Comparison of ENCODE assay signal across 1 cellular context in the genomic region with DNA sequence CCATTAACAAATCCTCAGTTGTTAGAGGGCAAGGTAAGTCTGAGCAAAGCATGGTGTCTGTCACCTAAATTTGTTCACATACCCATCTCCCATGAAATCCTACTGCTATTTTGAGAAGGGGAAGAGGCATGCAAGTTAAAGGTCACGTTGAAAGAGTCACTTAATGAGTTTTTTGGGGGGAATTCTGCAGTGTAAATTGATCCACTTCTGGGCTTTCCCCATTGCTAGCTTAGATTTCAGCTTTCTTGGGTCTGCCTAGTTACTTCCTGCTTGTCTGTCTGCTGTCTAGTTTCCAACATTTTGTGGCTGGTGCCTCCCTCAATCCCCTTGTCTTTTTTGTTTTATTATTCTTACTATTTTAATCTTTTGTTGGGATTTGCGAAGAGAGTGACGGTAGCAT.
A peak's percentile ranks its signal among the peaks of the same experiment; 100 is the strongest.
TF ChIP-seq lines count a peak whose summit lies in the region.

No MANE protein-coding gene starts in this region.

TF ChIP-seq in GM12878, 131 proteins besides CTCF, POLR2A, EP300 and RAD21:
- no peak for TF ChIP-seq HDAC6 (IDR thresholded peaks at IDR 0.05; ENCODE audit: unreplicated experiment)
- TF ChIP-seq SMARCA5 (IDR thresholded peaks at IDR 0.05): no peak
- TF ChIP-seq, protein P1, sequence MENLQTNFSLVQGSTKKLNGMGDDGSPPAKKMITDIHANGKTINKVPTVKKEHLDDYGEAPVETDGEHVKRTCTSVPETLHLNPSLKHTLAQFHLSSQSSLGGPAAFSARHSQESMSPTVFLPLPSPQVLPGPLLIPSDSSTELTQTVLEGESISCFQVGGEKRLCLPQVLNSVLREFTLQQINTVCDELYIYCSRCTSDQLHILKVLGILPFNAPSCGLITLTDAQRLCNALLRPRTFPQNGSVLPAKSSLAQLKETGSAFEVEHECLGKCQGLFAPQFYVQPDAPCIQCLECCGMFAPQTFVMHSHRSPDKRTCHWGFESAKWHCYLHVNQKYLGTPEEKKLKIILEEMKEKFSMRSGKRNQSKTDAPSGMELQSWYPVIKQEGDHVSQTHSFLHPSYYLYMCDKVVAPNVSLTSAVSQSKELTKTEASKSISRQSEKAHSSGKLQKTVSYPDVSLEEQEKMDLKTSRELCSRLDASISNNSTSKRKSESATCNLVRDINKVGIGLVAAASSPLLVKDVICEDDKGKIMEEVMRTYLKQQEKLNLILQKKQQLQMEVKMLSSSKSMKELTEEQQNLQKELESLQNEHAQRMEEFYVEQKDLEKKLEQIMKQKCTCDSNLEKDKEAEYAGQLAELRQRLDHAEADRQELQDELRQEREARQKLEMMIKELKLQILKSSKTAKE (IDR thresholded peaks at IDR 0.05; ENCODE audit: low read depth, poor library complexity, severe bottlenecking): peak; percentile 37
- TF ChIP-seq RELA (IDR thresholded peaks at IDR 0.05; ENCODE audit: borderline replicate concordance, partially characterized antibody): peak; percentile 52
- peak; percentile 66 for TF ChIP-seq NR2F1 (conservative IDR thresholded peaks at IDR 0.05)
- TF ChIP-seq, protein P2, sequence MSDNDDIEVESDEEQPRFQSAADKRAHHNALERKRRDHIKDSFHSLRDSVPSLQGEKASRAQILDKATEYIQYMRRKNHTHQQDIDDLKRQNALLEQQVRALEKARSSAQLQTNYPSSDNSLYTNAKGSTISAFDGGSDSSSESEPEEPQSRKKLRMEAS (IDR thresholded peaks at IDR 0.05; ENCODE audit: low read depth, low read length): no peak
- no peak for TF ChIP-seq HCFC1 (IDR thresholded peaks at IDR 0.05; ENCODE audit: low read length)
- TF ChIP-seq MTA2 (IDR thresholded peaks at IDR 0.05; ENCODE audit: low read depth): peak; percentile 43; the same call in 1 of the 2 replicates
- no peak for TF ChIP-seq CBFB (IDR thresholded peaks at IDR 0.05; ENCODE audit: low read depth)
- 0 out of 2 replicates have a peak, but pooled peaks have one; percentile 33 for TF ChIP-seq IKZF1 (conservative IDR thresholded peaks at IDR 0.05)
- no peak for TF ChIP-seq BCL11A (IDR thresholded peaks at IDR 0.05; ENCODE audit: low read depth, low read length)
- TF ChIP-seq NFIC (IDR thresholded peaks at IDR 0.05; ENCODE audit: low read depth, low read length): peak; percentile 38; the same call in 1 of the 2 replicates
- 0 out of 2 replicates have a peak, but pooled peaks have one; percentile 24 for TF ChIP-seq RUNX3 (IDR thresholded peaks at IDR 0.05; ENCODE audit: low read length)
- TF ChIP-seq, protein P3, sequence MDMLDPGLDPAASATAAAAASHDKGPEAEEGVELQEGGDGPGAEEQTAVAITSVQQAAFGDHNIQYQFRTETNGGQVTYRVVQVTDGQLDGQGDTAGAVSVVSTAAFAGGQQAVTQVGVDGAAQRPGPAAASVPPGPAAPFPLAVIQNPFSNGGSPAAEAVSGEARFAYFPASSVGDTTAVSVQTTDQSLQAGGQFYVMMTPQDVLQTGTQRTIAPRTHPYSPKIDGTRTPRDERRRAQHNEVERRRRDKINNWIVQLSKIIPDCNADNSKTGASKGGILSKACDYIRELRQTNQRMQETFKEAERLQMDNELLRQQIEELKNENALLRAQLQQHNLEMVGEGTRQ (IDR thresholded peaks at IDR 0.05; ENCODE audit: borderline replicate concordance, low read depth, low read length): no peak
- TF ChIP-seq, protein P4, sequence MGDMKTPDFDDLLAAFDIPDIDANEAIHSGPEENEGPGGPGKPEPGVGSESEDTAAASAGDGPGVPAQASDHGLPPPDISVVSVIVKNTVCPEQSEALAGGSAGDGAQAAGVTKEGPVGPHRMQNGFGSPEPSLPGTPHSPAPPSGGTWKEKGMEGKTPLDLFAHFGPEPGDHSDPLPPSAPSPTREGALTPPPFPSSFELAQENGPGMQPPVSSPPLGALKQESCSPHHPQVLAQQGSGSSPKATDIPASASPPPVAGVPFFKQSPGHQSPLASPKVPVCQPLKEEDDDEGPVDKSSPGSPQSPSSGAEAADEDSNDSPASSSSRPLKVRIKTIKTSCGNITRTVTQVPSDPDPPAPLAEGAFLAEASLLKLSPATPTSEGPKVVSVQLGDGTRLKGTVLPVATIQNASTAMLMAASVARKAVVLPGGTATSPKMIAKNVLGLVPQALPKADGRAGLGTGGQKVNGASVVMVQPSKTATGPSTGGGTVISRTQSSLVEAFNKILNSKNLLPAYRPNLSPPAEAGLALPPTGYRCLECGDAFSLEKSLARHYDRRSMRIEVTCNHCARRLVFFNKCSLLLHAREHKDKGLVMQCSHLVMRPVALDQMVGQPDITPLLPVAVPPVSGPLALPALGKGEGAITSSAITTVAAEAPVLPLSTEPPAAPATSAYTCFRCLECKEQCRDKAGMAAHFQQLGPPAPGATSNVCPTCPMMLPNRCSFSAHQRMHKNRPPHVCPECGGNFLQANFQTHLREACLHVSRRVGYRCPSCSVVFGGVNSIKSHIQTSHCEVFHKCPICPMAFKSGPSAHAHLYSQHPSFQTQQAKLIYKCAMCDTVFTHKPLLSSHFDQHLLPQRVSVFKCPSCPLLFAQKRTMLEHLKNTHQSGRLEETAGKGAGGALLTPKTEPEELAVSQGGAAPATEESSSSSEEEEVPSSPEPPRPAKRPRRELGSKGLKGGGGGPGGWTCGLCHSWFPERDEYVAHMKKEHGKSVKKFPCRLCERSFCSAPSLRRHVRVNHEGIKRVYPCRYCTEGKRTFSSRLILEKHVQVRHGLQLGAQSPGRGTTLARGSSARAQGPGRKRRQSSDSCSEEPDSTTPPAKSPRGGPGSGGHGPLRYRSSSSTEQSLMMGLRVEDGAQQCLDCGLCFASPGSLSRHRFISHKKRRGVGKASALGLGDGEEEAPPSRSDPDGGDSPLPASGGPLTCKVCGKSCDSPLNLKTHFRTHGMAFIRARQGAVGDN (IDR thresholded peaks at IDR 0.05): 0 out of 2 replicates have a peak, but pooled peaks have one; percentile 30
- TF ChIP-seq SPI1 (IDR thresholded peaks at IDR 0.05; ENCODE audit: borderline replicate concordance, insufficient read depth, low read depth, low read length): no peak
- TF ChIP-seq MEF2A (IDR thresholded peaks at IDR 0.05; ENCODE audit: insufficient read depth, low read depth, low read length): 0 out of 2 replicates have a peak, but pooled peaks have one; percentile 36
- TF ChIP-seq, protein P5, sequence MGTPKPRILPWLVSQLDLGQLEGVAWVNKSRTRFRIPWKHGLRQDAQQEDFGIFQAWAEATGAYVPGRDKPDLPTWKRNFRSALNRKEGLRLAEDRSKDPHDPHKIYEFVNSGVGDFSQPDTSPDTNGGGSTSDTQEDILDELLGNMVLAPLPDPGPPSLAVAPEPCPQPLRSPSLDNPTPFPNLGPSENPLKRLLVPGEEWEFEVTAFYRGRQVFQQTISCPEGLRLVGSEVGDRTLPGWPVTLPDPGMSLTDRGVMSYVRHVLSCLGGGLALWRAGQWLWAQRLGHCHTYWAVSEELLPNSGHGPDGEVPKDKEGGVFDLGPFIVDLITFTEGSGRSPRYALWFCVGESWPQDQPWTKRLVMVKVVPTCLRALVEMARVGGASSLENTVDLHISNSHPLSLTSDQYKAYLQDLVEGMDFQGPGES (IDR thresholded peaks at IDR 0.05): no peak
- TF ChIP-seq CHD2 (IDR thresholded peaks at IDR 0.05; ENCODE audit: borderline replicate concordance, low read depth, low read length): no peak
- TF ChIP-seq, protein P6, sequence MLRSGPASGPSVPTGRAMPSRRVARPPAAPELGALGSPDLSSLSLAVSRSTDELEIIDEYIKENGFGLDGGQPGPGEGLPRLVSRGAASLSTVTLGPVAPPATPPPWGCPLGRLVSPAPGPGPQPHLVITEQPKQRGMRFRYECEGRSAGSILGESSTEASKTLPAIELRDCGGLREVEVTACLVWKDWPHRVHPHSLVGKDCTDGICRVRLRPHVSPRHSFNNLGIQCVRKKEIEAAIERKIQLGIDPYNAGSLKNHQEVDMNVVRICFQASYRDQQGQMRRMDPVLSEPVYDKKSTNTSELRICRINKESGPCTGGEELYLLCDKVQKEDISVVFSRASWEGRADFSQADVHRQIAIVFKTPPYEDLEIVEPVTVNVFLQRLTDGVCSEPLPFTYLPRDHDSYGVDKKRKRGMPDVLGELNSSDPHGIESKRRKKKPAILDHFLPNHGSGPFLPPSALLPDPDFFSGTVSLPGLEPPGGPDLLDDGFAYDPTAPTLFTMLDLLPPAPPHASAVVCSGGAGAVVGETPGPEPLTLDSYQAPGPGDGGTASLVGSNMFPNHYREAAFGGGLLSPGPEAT (IDR thresholded peaks at IDR 0.05; ENCODE audit: low read depth): peak; percentile 53; the same call in 1 of the 2 replicates
- peak in 1 of 2 experiments; percentile 32; a peak in 1 of 4 replicates for TF ChIP-seq IKZF2 (IDR thresholded peaks at IDR 0.05)
